ENCODE assay signal across 13 cellular contexts in genomic region chr7:135712182-135712782, GRCh38. TPM values are rescaled to one million over a fixed set of nuclear protein-coding genes. Genes with fewer than 3 reads are reported as not detected.
DNase-seq lines count a peak whose midpoint lies in the region; ATAC-seq and TF ChIP-seq lines count a peak whose summit lies in the region.
"Had no signal": no experiment of that assay in that cellular context is flagged by ENCODE, and none has a peak within 500 bp of the region (broad histone marks: within the 10 kb centered on the region; RNA-seq: fewer than 3 reads in every experiment).

No MANE protein-coding gene starts in this region.

- no peak overlapping the region for H3K4me3 ChIP-seq in cardiac muscle cell
- H3K4me3 ChIP-seq in left ventricle myocardium inferior = no peak overlapping the region
- H3K4me3 ChIP-seq: esophagus muscularis mucosa, SJCRH30 had no signal

- TF ChIP-seq CTCF in cardiac muscle cell (IDR thresholded peaks at IDR 0.05; ENCODE audit: low read depth, low read length) = peak; percentile 8
- no peak for TF ChIP-seq CTCF in left ventricle myocardium inferior (IDR thresholded peaks at IDR 0.05; ENCODE audit: borderline replicate concordance)

- DNase-seq in cardiac muscle cell (ENCODE audit: low read depth in 1 of 2, low spot score in 1 of 2) (no peak), left ventricle myocardium inferior (no peak), NCI-H1417 treated with DMSO at 0.1 percent for 48 hours (lab: John Stamatoyannopoulos, UW) (peak; percentile 5), RPMI7951 (ENCODE audit: low read depth) (peak; percentile 38), myocyte (ENCODE audit: low read depth) (peak; percentile 72), DMS114 treated with DMSO at 0.1 percent for 48 hours (lab: John Stamatoyannopoulos, UW; ENCODE audit: unreplicated experiment) (no peak)
- DNase-seq: activated naive CD4-positive, alpha-beta T cell treated with anti-CD3 and anti-CD28 coated beads, Interleukin-2, amount 10 ng/mL, durations not matched to agents 7 days and 5 days; NCI-H510A; stimulated activated naive CD8-positive, alpha-beta T cell treated with anti-CD3 and anti-CD28 coated beads, Interleukin-15, amount 100 ng/mL, for 72 hours had no signal

- H3K27ac ChIP-seq in cardiac muscle cell = no peak overlapping the region
- no peak overlapping the region for H3K27ac ChIP-seq in left ventricle myocardium inferior (replicated peaks)
- H3K27ac ChIP-seq: esophagus muscularis mucosa, SJCRH30 had no signal

- H3K9me3 ChIP-seq in cardiac muscle cell (ENCODE audit: low read depth) (no peaks in the 10 kb centered on the region), left ventricle myocardium inferior (replicated peaks) (no peaks in the 10 kb centered on the region)
- H3K9me3 ChIP-seq: esophagus muscularis mucosa, SJCRH30 had no signal

- intact Hi-C loops in left ventricle myocardium inferior (cut with micrococcal nuclease) = no loop called here

- peaks cover 5% of the 10 kb centered on the region for H3K4me1 ChIP-seq in cardiac muscle cell (ENCODE audit: low read depth)
- H3K4me1 ChIP-seq in left ventricle myocardium inferior = peaks cover 19% of the 10 kb centered on the region

- no peak for ATAC-seq in GM19395 (IDR thresholded peaks at IDR 0.05; ENCODE audit: unreplicated experiment)
- ATAC-seq in GM19324 (IDR thresholded peaks at IDR 0.05; ENCODE audit: low FRiP score, unreplicated experiment) = no peak
- ATAC-seq: stimulated activated naive CD8-positive, alpha-beta T cell treated with anti-CD3 and anti-CD28 coated beads, Interleukin-15, amount 100 ng/mL, for 72 hours had no signal

- H3K27me3 ChIP-seq in cardiac muscle cell (no peaks in the 10 kb centered on the region), left ventricle myocardium inferior (ENCODE audit: low read depth) (no peaks in the 10 kb centered on the region)
- H3K27me3 ChIP-seq: SJCRH30 had no signal

- no peaks in the 10 kb centered on the region for H3K36me3 ChIP-seq in cardiac muscle cell
- no peaks in the 10 kb centered on the region for H3K36me3 ChIP-seq in left ventricle myocardium inferior
- H3K36me3 ChIP-seq: esophagus muscularis mucosa, SJCRH30 had no signal

RNA-seq across cellular contexts. Expression of gene SLC13A4, which starts 15.7 kb away (rescaled TPM):
- total RNA-seq in cardiac muscle cell = 0.12 and 0.25 TPM in 2 replicates
- polyA plus RNA-seq in cardiac muscle cell = 3.3 and 3.9 TPM in 2 replicates
- total RNA-seq in left ventricle myocardium inferior = 0.44 TPM
- not detected in 2 replicates for total RNA-seq in RPMI7951 (2014; rRNA removed; shearing (Covaris generic))
- 0.03 TPM in 1 of 2 replicates, not detected in the other for total RNA-seq in myocyte
- polyA plus RNA-seq in myocyte (2012) = 2.0 TPM
- total RNA-seq: esophagus muscularis mucosa had no signal

RNA-seq across cellular contexts. Expression of gene FAM180A, which starts 36.3 kb away (rescaled TPM):
- not detected in 2 replicates for total RNA-seq in cardiac muscle cell
- polyA plus RNA-seq in cardiac muscle cell = not detected in 2 replicates
- 19.7 TPM for total RNA-seq in left ventricle myocardium inferior
- 4.8 and 6.4 TPM in 2 replicates for total RNA-seq in RPMI7951 (2014; rRNA removed; shearing (Covaris generic))
- 2.6 and 3.1 TPM in 2 replicates for total RNA-seq in myocyte
- polyA plus RNA-seq in myocyte (2012) = 5.7 TPM

RNA-seq across cellular contexts. Expression of gene STMP1, which starts 50.0 kb away (rescaled TPM):
- total RNA-seq in cardiac muscle cell = 11.6 and 17.7 TPM in 2 replicates
- polyA plus RNA-seq in cardiac muscle cell = 75.7 and 91.1 TPM in 2 replicates
- total RNA-seq in left ventricle myocardium inferior = 28.2 TPM
- 23.2 and 27.4 TPM in 2 replicates for total RNA-seq in RPMI7951 (2014; rRNA removed; shearing (Covaris generic))
- 20.7 and 23.2 TPM in 2 replicates for total RNA-seq in myocyte
- polyA plus RNA-seq in myocyte (2012) = 92.7 TPM

Comparison
In these comparisons a context has a peak if more than half of its experiments do, and no peak if none do; other contexts are left out.
1. DNase-seq: peak in NCI-H1417 treated with DMSO at 0.1 percent for 48 hours (single experiment), RPMI7951 (single experiment) and myocyte (single experiment); none in cardiac muscle cell (0 of 2), left ventricle myocardium inferior (single experiment) and DMS114 treated with DMSO at 0.1 percent for 48 hours (single experiment).